ENCODE assay signal across 10 cellular contexts in the genomic region with DNA sequence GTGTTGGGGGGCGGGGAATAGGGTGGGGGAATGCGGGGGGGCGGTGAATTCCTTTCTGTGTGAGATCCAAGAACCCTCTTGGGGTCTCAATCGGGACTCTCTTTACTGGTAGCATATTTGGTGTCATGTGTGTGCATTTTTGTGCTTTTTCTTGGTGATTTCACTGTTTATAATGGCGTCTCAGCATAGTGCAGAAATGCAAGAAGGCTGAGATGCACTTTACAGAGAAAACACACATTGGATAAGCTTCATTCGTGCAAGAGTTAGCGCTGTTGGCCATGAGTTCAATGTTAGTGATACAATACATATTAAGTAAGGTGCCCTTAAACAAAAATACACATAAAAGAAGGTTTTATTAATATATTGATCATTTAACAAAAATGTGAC. TPM values are rescaled to one million over a fixed set of nuclear protein-coding genes. Genes with fewer than 3 reads are reported as not detected.
A peak's percentile ranks its signal among the peaks of the same experiment; 100 is the strongest.
DNase-seq lines count a peak whose midpoint lies in the region; ATAC-seq and TF ChIP-seq lines count a peak whose summit lies in the region.
"Had no signal": no experiment of that assay in that cellular context is flagged by ENCODE, and none has a peak within 500 bp of the region (broad histone marks: within the 10 kb centered on the region; RNA-seq: fewer than 3 reads in every experiment).

No MANE protein-coding gene starts in this region.

- H3K4me1 Mint-ChIP-seq in CD8-positive, alpha-beta T cell (ENCODE audit: low read depth): peaks cover 15% of the 10 kb centered on the region
- H3K4me1 Mint-ChIP-seq in brain (peaks cover 29% of the 10 kb centered on the region), nephron progenitor cell (peaks cover 19% of the 10 kb centered on the region)

- no peak for DNase-seq in CD8-positive, alpha-beta T cell
- DNase-seq in nephron progenitor cell: no peak
- no peak for DNase-seq in stimulated activated CD4-positive, alpha-beta T cell treated with anti-CD3 and anti-CD28 coated beads, Interleukin-1b, Interleukin-23, amount 100 ng/mL, for 48 hours
- DNase-seq in pons (ENCODE audit: low spot score): no peak
- no peak for DNase-seq in SKM-1 treated with dmso at 0.1 percent for 144 hours (lab: John Stamatoyannopoulos, UW; ENCODE audit: unreplicated experiment)
- no peak for DNase-seq in upper lobe of right lung
- DNase-seq: DMS 273 treated with DMSO at 0.1 percent for 48 hours, NCI-H2029 treated with DMSO at 0.1 percent for 48 hours had no signal

- H3K4me3 Mint-ChIP-seq in CD8-positive, alpha-beta T cell: peak overlapping the region; percentile 60
- H3K4me3 Mint-ChIP-seq in brain: peak overlapping the region; percentile 81 to 87 (median 83)
- H3K4me3 Mint-ChIP-seq in nephron progenitor cell: peak overlapping the region; percentile 76

- no peaks in the 10 kb centered on the region for H3K9me3 ChIP-seq in CD8-positive, alpha-beta T cell (ENCODE audit: low read length)
- H3K9me3 ChIP-seq in HEK293 (ENCODE audit: control insufficient read depth, insufficient read depth, low read depth, low read length) (no peaks in the 10 kb centered on the region), upper lobe of right lung (no peaks in the 10 kb centered on the region)

- no peaks in the 10 kb centered on the region for H3K9me3 Mint-ChIP-seq in CD8-positive, alpha-beta T cell
- H3K9me3 Mint-ChIP-seq in brain (peaks cover 0 to 2% (median 0%) of the 10 kb centered on the region in 5 experiments), nephron progenitor cell (peaks cover 4% of the 10 kb centered on the region)

- no peaks in the 10 kb centered on the region for H3K36me3 ChIP-seq in CD8-positive, alpha-beta T cell (ENCODE audit: insufficient read depth, low read length)
- H3K36me3 ChIP-seq in HEK293 (ENCODE audit: control insufficient read depth in 2 of 2, insufficient read depth in 1 of 2, low read length in 2 of 2) (no peaks in the 10 kb centered on the region), upper lobe of right lung (no peaks in the 10 kb centered on the region)

- TF ChIP-seq CTCF in CD8-positive, alpha-beta T cell (IDR thresholded peaks at IDR 0.05): no peak
- no peak for TF ChIP-seq CTCF in HEK293 (tag by site-specific recombination; IDR thresholded peaks at IDR 0.05)
- TF ChIP-seq CTCF in brain (conservative IDR thresholded peaks at IDR 0.05): no peak
- TF ChIP-seq CTCF in nephron progenitor cell (IDR thresholded peaks at IDR 0.05): no peak
- TF ChIP-seq CTCF in upper lobe of right lung (IDR thresholded peaks at IDR 0.05): no peak

- H3K4me3 ChIP-seq in CD8-positive, alpha-beta T cell (ENCODE audit: low read depth, low read length): no peak overlapping the region
- peak overlapping the region; percentile 3; the same call in 1 of the 2 replicates for H3K4me3 ChIP-seq in HEK293 (ENCODE audit: low read depth, low read length)
- no peak overlapping the region for H3K4me3 ChIP-seq in upper lobe of right lung

- no peak overlapping the region for H3K27ac Mint-ChIP-seq in CD8-positive, alpha-beta T cell
- H3K27ac Mint-ChIP-seq in brain: peak overlapping the region in 3 of 5 experiments; percentile 13 to 42 (median 39)
- H3K27ac Mint-ChIP-seq in nephron progenitor cell: no peak overlapping the region

- POLR2A ChIA-PET in CD8-positive, alpha-beta T cell (lab: Charles Lee): interaction anchor here (0.9 kb wide), 1 partner anchor 19 kb away, joined by 3 read pairs; a partner anchor contains a TSS
- POLR2A ChIA-PET in HEK293 (lab: Yijun Ruan, JAX): interaction anchor here (0.6 to 3.2 kb wide), 5 partner anchors 10 to 139 kb away, joined by 3 to 16 read pairs (median 7); a partner anchor contains a TSS

- H3K27ac ChIP-seq in CD8-positive, alpha-beta T cell (ENCODE audit: low read depth, low read length): no peak overlapping the region
- H3K27ac ChIP-seq in HEK293 (ENCODE audit: extremely low read depth, low read depth, low read length) (no peak overlapping the region), upper lobe of right lung (no peak overlapping the region)

- CTCF ChIA-PET in CD8-positive, alpha-beta T cell (lab: Charles Lee): interaction anchor here (0.6 kb wide), 1 partner anchor 126 kb away, joined by 3 read pairs; no protein-coding TSS in a partner anchor
- CTCF ChIA-PET in HEK293 (lab: Yijun Ruan, JAX): interaction anchor here (0.6 to 3.9 kb wide), 5 partner anchors 10 to 395 kb away, joined by 3 to 35 read pairs (median 3); a partner anchor contains a TSS

- H3K36me3 Mint-ChIP-seq in CD8-positive, alpha-beta T cell: no peaks in the 10 kb centered on the region
- H3K36me3 Mint-ChIP-seq in brain: no peaks in the 10 kb centered on the region
- H3K36me3 Mint-ChIP-seq in nephron progenitor cell (ENCODE audit: low read depth): no peaks in the 10 kb centered on the region

- H3K27me3 ChIP-seq in CD8-positive, alpha-beta T cell (ENCODE audit: insufficient read depth, low read length): peaks cover 6% of the 10 kb centered on the region
- H3K27me3 ChIP-seq in upper lobe of right lung: peaks cover 5% of the 10 kb centered on the region

- intact Hi-C loops in CD8-positive, alpha-beta T cell (cut with DNase I, micrococcal nuclease): no loop called here
- intact Hi-C loops in upper lobe of right lung (cut with DNase I): no loop called here

- H3K4me1 ChIP-seq in CD8-positive, alpha-beta T cell (ENCODE audit: insufficient read depth, low read length): peaks cover 10% of the 10 kb centered on the region
- H3K4me1 ChIP-seq in HEK293 (ENCODE audit: control insufficient read depth, insufficient read depth, low read length) (no peaks in the 10 kb centered on the region), upper lobe of right lung (peaks cover 7% of the 10 kb centered on the region)

- peaks cover 19% of the 10 kb centered on the region for H3K27me3 Mint-ChIP-seq in CD8-positive, alpha-beta T cell (ENCODE audit: low read depth)
- H3K27me3 Mint-ChIP-seq in brain (peaks cover 27% of the 10 kb centered on the region), nephron progenitor cell (ENCODE audit: low read depth, poor library complexity) (peaks cover 35% of the 10 kb centered on the region)

- ATAC-seq in CD8-positive, alpha-beta T cell: no peak
- no peak for ATAC-seq in upper lobe of right lung

TF ChIP-seq in HEK293, 187 proteins besides CTCF, POLR2A, EP300 and RAD21:
- TF ChIP-seq ZNF184 (tag by site-specific recombination; IDR thresholded peaks at IDR 0.05): no peak
- TF ChIP-seq ZNF596 (tag by site-specific recombination; IDR thresholded peaks at IDR 0.05): no peak
- TF ChIP-seq ZFP41 (tag by site-specific recombination; IDR thresholded peaks at IDR 0.05; ENCODE audit: borderline replicate concordance): no peak
- no peak for TF ChIP-seq ZNF791 (tag by site-specific recombination; IDR thresholded peaks at IDR 0.05)
- TF ChIP-seq ZNF701 (tag by site-specific recombination; IDR thresholded peaks at IDR 0.05): no peak
- no peak for TF ChIP-seq ZNF214 (tag by site-specific recombination; IDR thresholded peaks at IDR 0.05; ENCODE audit: borderline replicate concordance)
- no peak for TF ChIP-seq ZNF248 (tag by site-specific recombination; IDR thresholded peaks at IDR 0.05)
- no peak for TF ChIP-seq ZBTB7A (tag by site-specific recombination; IDR thresholded peaks at IDR 0.05; ENCODE audit: low read depth)
- TF ChIP-seq ZNF747 (tag by site-specific recombination; IDR thresholded peaks at IDR 0.05): no peak
- no peak for TF ChIP-seq ZNF223 (tag by site-specific recombination; IDR thresholded peaks at IDR 0.05)
- TF ChIP-seq ZNF426 (tag by site-specific recombination; IDR thresholded peaks at IDR 0.05): no peak
- no peak for TF ChIP-seq GLI2 (tag by site-specific recombination; IDR thresholded peaks at IDR 0.05; ENCODE audit: borderline replicate concordance, low read depth)
- TF ChIP-seq ZNF544 (tag by site-specific recombination; IDR thresholded peaks at IDR 0.05): no peak
- TF ChIP-seq ZNF658 (tag by site-specific recombination; IDR thresholded peaks at IDR 0.05): no peak
- TF ChIP-seq, protein P1, sequence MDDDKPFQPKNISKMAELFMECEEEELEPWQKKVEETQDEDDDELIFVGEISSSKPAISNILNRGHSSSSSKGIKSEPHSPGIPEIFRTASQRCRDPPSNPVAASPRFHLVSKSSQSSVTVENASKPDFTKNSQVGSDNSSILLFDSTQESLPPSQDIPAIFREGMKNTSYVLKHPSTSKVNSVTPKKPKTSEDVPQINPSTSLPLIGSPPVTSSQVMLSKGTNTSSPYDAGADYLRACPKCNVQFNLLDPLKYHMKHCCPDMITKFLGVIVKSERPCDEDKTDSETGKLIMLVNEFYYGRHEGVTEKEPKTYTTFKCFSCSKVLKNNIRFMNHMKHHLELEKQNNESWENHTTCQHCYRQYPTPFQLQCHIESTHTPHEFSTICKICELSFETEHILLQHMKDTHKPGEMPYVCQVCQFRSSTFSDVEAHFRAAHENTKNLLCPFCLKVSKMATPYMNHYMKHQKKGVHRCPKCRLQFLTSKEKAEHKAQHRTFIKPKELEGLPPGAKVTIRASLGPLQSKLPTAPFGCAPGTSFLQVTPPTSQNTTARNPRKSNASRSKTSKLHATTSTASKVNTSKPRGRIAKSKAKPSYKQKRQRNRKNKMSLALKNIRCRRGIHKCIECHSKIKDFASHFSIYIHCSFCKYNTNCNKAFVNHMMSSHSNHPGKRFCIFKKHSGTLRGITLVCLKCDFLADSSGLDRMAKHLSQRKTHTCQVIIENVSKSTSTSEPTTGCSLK (tag by site-specific recombination; IDR thresholded peaks at IDR 0.05): no peak

RNA-seq across cellular contexts. Expression of a gene that starts 0.8 kb away (rescaled TPM):
- not detected for total RNA-seq in CD8-positive, alpha-beta T cell
- 0.15 TPM for polyA plus RNA-seq in brain (ENCODE audit: insufficient read depth, low read depth, low replicate concordance)
- total RNA-seq in upper lobe of right lung: not detected

RNA-seq across cellular contexts. Expression of a gene that starts 17.2 kb away (rescaled TPM):
- total RNA-seq in CD8-positive, alpha-beta T cell: 10 to 100 TPM; 82.8 to 87.2 TPM
- 145 TPM for polyA plus RNA-seq in brain (ENCODE audit: insufficient read depth, low read depth, low replicate concordance)
- 23.9 TPM for total RNA-seq in upper lobe of right lung

RNA-seq across cellular contexts. Expression of a gene that starts 18.7 kb away (rescaled TPM):
- 1 to 10 TPM; 2.4 to 2.7 TPM for total RNA-seq in CD8-positive, alpha-beta T cell
- polyA plus RNA-seq in brain (ENCODE audit: insufficient read depth, low read depth, low replicate concordance): 7.3 TPM
- 6.5 TPM for total RNA-seq in upper lobe of right lung

RNA-seq across cellular contexts. Expression of a gene that starts 19.0 kb away (rescaled TPM):
- total RNA-seq in CD8-positive, alpha-beta T cell: 10 to 100 TPM in 1 of 2 experiments, 1 to 10 TPM in 1; 9.1 to 11.0 TPM
- 12.0 TPM for polyA plus RNA-seq in brain (ENCODE audit: insufficient read depth, low read depth, low replicate concordance)
- total RNA-seq in upper lobe of right lung: 27.3 TPM

Comparison
In these comparisons a context has a peak if more than half of its experiments do, and no peak if none do; other contexts are left out.
1. H3K27ac Mint-ChIP-seq: peak in brain (3 of 5); none in CD8-positive, alpha-beta T cell (single experiment) and nephron progenitor cell (single experiment).
2. Peak in every context shown above with its lines, with median percentiles within 50 percentile points of each other: H3K4me3 Mint-ChIP-seq.